8 cellular contexts compared by ENCODE assay signal in genomic region chr20:51306521-51307358, GRCh38.
DNase-seq lines count a peak whose midpoint lies in the region; ATAC-seq, FAIRE-seq and TF ChIP-seq lines count a peak whose summit lies in the region.

No MANE protein-coding gene starts in this region.

- no peaks in the 10 kb centered on the region for H3K9me3 Mint-ChIP-seq in activated CD4-positive, alpha-beta T cell treated with anti-CD3 and anti-CD28 coated beads for 36 hours (ENCODE audit: low read depth)

- peaks cover 10% of the 10 kb centered on the region for H3K27me3 Mint-ChIP-seq in activated CD4-positive, alpha-beta T cell treated with anti-CD3 and anti-CD28 coated beads for 36 hours

- no peaks in the 10 kb centered on the region for H3K4me1 Mint-ChIP-seq in activated CD4-positive, alpha-beta T cell treated with anti-CD3 and anti-CD28 coated beads for 36 hours

- no peak overlapping the region for H3K4me3 ChIP-seq in HepG2 (replicated peaks in 1 of 3; ENCODE audit: insufficient read depth in 1 of 3, low read depth in 2 of 3, low read length in 3 of 3)

- no peaks in the 10 kb centered on the region for H4K20me1 ChIP-seq in HepG2 (ENCODE audit: insufficient read depth, low read length)

- H3K4me3 Mint-ChIP-seq in activated CD4-positive, alpha-beta T cell treated with anti-CD3 and anti-CD28 coated beads for 36 hours, result no peak overlapping the region

- 20% methylated on average over 24 of the region's 29 CpGs for WGBS in HepG2 (ENCODE audit: low lambda C conversion rate)

- no peak for TF ChIP-seq POLR2A in HepG2 (IDR thresholded peaks at IDR 0.05; ENCODE audit: insufficient read depth in 1 of 2, low read depth in 2 of 2, low read length in 2 of 2)

- CTCF ChIA-PET in activated CD4-positive, alpha-beta T cell treated with anti-CD3 and anti-CD28 coated beads for 36 hours (lab: Charles Lee), result interaction anchor here (0.5 to 8.6 kb wide), 27 partner anchors 16 to 781 kb away, joined by 3 to 210 read pairs (median 4); partner anchors contain the start of gene NFATC2
- CTCF ChIA-PET in HepG2 (lab: Yijun Ruan, JAX; ENCODE audit: low intra/inter-chr PET ratio, low total read pairs), result interaction anchor here (0.6 to 3.9 kb wide), 8 partner anchors 86 to 512 kb away, joined by 3 to 45 read pairs (median 10); partner anchors contain the start of gene BCAS4

- H3K9me3 ChIP-seq in HepG2 (ENCODE audit: low read length), result 0 out of 2 replicates have a peak, but pooled peaks cover 6% of the 10 kb centered on the region

- no peaks in the 10 kb centered on the region for H3K36me3 Mint-ChIP-seq in activated CD4-positive, alpha-beta T cell treated with anti-CD3 and anti-CD28 coated beads for 36 hours (ENCODE audit: low read depth)

- H3K4me2 ChIP-seq in HepG2 (ENCODE audit: low read depth, low read length), result no peak overlapping the region

- H3K36me3 ChIP-seq in HepG2 (replicated peaks in 1 of 2; ENCODE audit: control insufficient read depth in 1 of 2, insufficient read depth in 2 of 2, low read length in 2 of 2), result no peaks in the 10 kb centered on the region

- no peaks in the 10 kb centered on the region for H3K4me1 ChIP-seq in HepG2 (ENCODE audit: insufficient read depth, low read length)

- DNase-seq in DMS114 treated with DMSO at 0.1 percent for 48 hours (lab: John Stamatoyannopoulos, UW; ENCODE audit: unreplicated experiment), result peak; percentile 73
- DNase-seq in NCI-H2227 treated with DMSO at 0.1 percent for 48 hours (lab: John Stamatoyannopoulos, UW), result peak; percentile 68
- peak; percentile 88 for DNase-seq in activated CD4-positive, alpha-beta T cell treated with anti-CD3 and anti-CD28 coated beads for 36 hours
- peak; percentile 90 for DNase-seq in cerebellum (ENCODE audit: low spot score)
- DNase-seq in HepG2 (ENCODE audit: low spot score), result peak; percentile 56
- DNase-seq in stimulated activated CD4-positive, alpha-beta T cell treated with anti-CD3 and anti-CD28 coated beads, TNF-alpha, amount 100 ng/mL, for 24 hours (ENCODE audit: low read depth in 3 of 3), result peak; percentile 57 to 75 (median 57)

- intact Hi-C loops in activated CD4-positive, alpha-beta T cell treated with anti-CD3 and anti-CD28 coated beads for 36 hours (cut with DNase I, micrococcal nuclease), result loop anchor here (1.0 to 5.0 kb wide), 5 partner anchors 86 to 514 kb away; no protein-coding TSS in a partner anchor
- intact Hi-C loops in HepG2 (cut with micrococcal nuclease; ENCODE audit: unreplicated experiment), result loop anchor here (1.0 to 5.0 kb wide), 3 partner anchors 86 to 514 kb away; no protein-coding TSS in a partner anchor

- in situ Hi-C loops in HepG2 (cut with HindIII; ENCODE audit: extremely low pct_ligation_motif_present, low pct_unique_long_range_greater_than_20kb), result loop anchor here (5.0 to 25.0 kb wide), 3 partner anchors 84 to 519 kb away; partner anchors contain the start of gene BCAS4

- POLR2A ChIA-PET in activated CD4-positive, alpha-beta T cell treated with anti-CD3 and anti-CD28 coated beads for 36 hours (lab: Charles Lee), result no interaction called here
- POLR2A ChIA-PET in HepG2 (lab: Yijun Ruan, JAX), result no interaction called here

- FAIRE-seq in HepG2 (lab: Jason Lieb, UNC), result peak; percentile 73

- peak; percentile 75 for ATAC-seq in HG02798 (IDR thresholded peaks at IDR 0.05; ENCODE audit: poor library complexity, unreplicated experiment)
- peak; percentile 99 for ATAC-seq in activated CD4-positive, alpha-beta T cell treated with anti-CD3 and anti-CD28 coated beads for 36 hours
- ATAC-seq in HepG2, result peak; percentile 99
- no peak for ATAC-seq in GM21423 (IDR thresholded peaks at IDR 0.05; ENCODE audit: unreplicated experiment)

- no peak overlapping the region for H3K9ac ChIP-seq in HepG2 (ENCODE audit: insufficient read depth, low read depth, low read length)

- no TSS peak for BruUV-seq in HepG2 (replicated peaks; lab: Mats Ljungman, UMichigan)

- TF ChIP-seq CTCF in HepG2 (CRISPR knock-in tag; IDR thresholded peaks at IDR 0.05), result peak; percentile 100

- peaks cover 0 to 29% of the 10 kb centered on the region in 2 experiments; a peak in 3 of 5 replicates for H3K27me3 ChIP-seq in HepG2 (ENCODE audit: control insufficient read depth in 1 of 2, insufficient read depth in 2 of 2, low read length in 2 of 2)

- no peak overlapping the region for H3K27ac ChIP-seq in HepG2 (ENCODE audit: extremely low read length, insufficient read depth, low read length)

- TF ChIP-seq RAD21 in HepG2 (CRISPR knock-in tag; IDR thresholded peaks at IDR 0.05), result peak; percentile 98

- H2AFZ ChIP-seq in HepG2 (ENCODE audit: low read length), result no peak overlapping the region

- no peak for TF ChIP-seq EP300 in HepG2 (IDR thresholded peaks at IDR 0.05; ENCODE audit: low read depth in 2 of 2, low read length in 2 of 2)
- no peak for TF ChIP-seq EP300 in HepG2 (CRISPR knock-in tag; IDR thresholded peaks at IDR 0.05; ENCODE audit: borderline replicate concordance)

- H3K27ac Mint-ChIP-seq in activated CD4-positive, alpha-beta T cell treated with anti-CD3 and anti-CD28 coated beads for 36 hours, result no peak overlapping the region

- H3K79me2 ChIP-seq in HepG2 (ENCODE audit: insufficient read depth, low read length), result no peaks in the 10 kb centered on the region

TF ChIP-seq in HepG2, 621 proteins besides CTCF, POLR2A, EP300 and RAD21 (continues in another document):
- no peak; the same call in 1 of the 2 replicates for TF ChIP-seq ZNF333 (CRISPR knock-in tag; IDR thresholded peaks at IDR 0.05; ENCODE audit: borderline replicate concordance)
- peak; percentile 78 for TF ChIP-seq JARID2 (CRISPR knock-in tag; IDR thresholded peaks at IDR 0.05; ENCODE audit: insufficient replicate concordance)
- no peak for TF ChIP-seq ZZZ3 (CRISPR knock-in tag; IDR thresholded peaks at IDR 0.05; ENCODE audit: borderline replicate concordance)
- peak; percentile 51; the same call in 1 of the 2 replicates for TF ChIP-seq ZNF276 (CRISPR knock-in tag; IDR thresholded peaks at IDR 0.05; ENCODE audit: low read depth)
- TF ChIP-seq ZNF737 (CRISPR knock-in tag; IDR thresholded peaks at IDR 0.05; ENCODE audit: borderline replicate concordance), result no peak
- TF ChIP-seq ZNF275 (CRISPR knock-in tag; IDR thresholded peaks at IDR 0.05; ENCODE audit: borderline replicate concordance), result no peak
- TF ChIP-seq ZNF703 (CRISPR knock-in tag; IDR thresholded peaks at IDR 0.05; ENCODE audit: borderline replicate concordance), result no peak
- TF ChIP-seq KLF6 (CRISPR knock-in tag; IDR thresholded peaks at IDR 0.05), result peak; percentile 86
- 0 out of 2 replicates have a peak, but pooled peaks have one; percentile 85 for TF ChIP-seq ZNF10 (CRISPR knock-in tag; IDR thresholded peaks at IDR 0.05; ENCODE audit: borderline replicate concordance, low read depth)
- peak; percentile 61 for TF ChIP-seq PATZ1 (CRISPR knock-in tag; IDR thresholded peaks at IDR 0.05)
- TF ChIP-seq NR0B2 (CRISPR knock-in tag; IDR thresholded peaks at IDR 0.05), result 0 out of 2 replicates have a peak, but pooled peaks have one; percentile 58
- no peak for TF ChIP-seq TBP (CRISPR knock-in tag; IDR thresholded peaks at IDR 0.05)
- no peak for TF ChIP-seq NFATC3 (CRISPR knock-in tag; IDR thresholded peaks at IDR 0.05)
- peak; percentile 93 for TF ChIP-seq ZSCAN25 (CRISPR knock-in tag; IDR thresholded peaks at IDR 0.05)
- TF ChIP-seq PLRG1 (conservative IDR thresholded peaks at IDR 0.05), result no peak
- peak; percentile 42 for TF ChIP-seq HNRNPLL (IDR thresholded peaks at IDR 0.05; ENCODE audit: low read depth, low read length, poor library complexity, severe bottlenecking)
